Comparison of ENCODE assay signal across 9 cellular contexts in the genomic region with DNA sequence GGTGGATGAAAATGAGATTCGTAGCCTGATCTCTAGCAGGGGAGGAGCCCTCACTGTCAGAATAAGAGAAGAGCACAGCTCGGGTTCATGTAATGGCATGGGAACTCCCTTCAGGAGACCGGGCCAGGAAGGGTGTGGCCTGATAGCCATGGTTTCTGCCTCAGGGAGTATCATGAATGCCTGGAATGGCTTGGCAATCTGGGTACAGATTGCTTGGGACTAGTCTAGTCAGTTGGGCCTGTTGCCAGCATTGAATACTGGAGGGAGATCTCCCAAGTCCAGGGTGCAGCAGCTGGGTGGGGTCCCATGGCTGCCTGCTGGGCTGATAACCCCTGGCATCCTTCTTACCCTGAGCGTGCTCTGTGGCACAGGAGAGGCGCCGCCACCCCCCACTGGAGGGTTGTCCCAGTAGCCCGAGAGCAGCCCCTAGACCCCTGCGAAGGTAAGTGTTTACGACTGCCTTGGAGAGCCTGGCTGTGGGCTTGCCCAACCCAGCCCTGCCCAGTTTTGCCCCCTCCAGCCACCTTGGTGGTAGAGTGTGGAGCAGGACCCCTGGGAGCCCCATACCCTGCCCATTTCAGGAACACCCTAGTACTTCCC.
DNase-seq lines count a peak whose midpoint lies in the region; ATAC-seq lines count a peak whose summit lies in the region.
"Had no signal": no experiment of that assay in that cellular context is flagged by ENCODE, and none has a peak within 500 bp of the region (broad histone marks: within the 10 kb centered on the region; RNA-seq: fewer than 3 reads in every experiment).

No MANE protein-coding gene starts in this region.

- intact Hi-C loops in activated CD4-positive, alpha-beta T cell treated with anti-CD3 and anti-CD28 coated beads, Interleukin-2, amount 10 ng/mL, durations not matched to agents 24 days and 14 days (cut with micrococcal nuclease) = no loop called here

- no peaks in the 10 kb centered on the region for H3K9me3 Mint-ChIP-seq in activated CD4-positive, alpha-beta T cell treated with anti-CD3 and anti-CD28 coated beads, Interleukin-2, amount 10 ng/mL, durations not matched to agents 24 days and 14 days
- H3K9me3 Mint-ChIP-seq in stimulated activated naive CD8-positive, alpha-beta T cell treated with anti-CD3 and anti-CD28 coated beads, Interleukin-15, amount 100 ng/mL, for 72 hours = no peaks in the 10 kb centered on the region
- H3K9me3 Mint-ChIP-seq: stimulated activated memory B cell treated with anti-CD40 and anti-IgM and Interleukin-4, amounts not matched to agents 10 μg/mL and 1 μg/mL and 100 μg/mL, for 72 hours had no signal

- peak; percentile 7 for ATAC-seq in GM21515 (IDR thresholded peaks at IDR 0.05; ENCODE audit: unreplicated experiment)
- ATAC-seq in stimulated activated naive CD8-positive, alpha-beta T cell treated with anti-CD3 and anti-CD28 coated beads, Interleukin-15, amount 100 ng/mL, for 72 hours = no peak

- no peak overlapping the region for H3K4me3 Mint-ChIP-seq in activated CD4-positive, alpha-beta T cell treated with anti-CD3 and anti-CD28 coated beads, Interleukin-2, amount 10 ng/mL, durations not matched to agents 24 days and 14 days
- no peak overlapping the region for H3K4me3 Mint-ChIP-seq in stimulated activated naive CD8-positive, alpha-beta T cell treated with anti-CD3 and anti-CD28 coated beads, Interleukin-15, amount 100 ng/mL, for 72 hours
- H3K4me3 Mint-ChIP-seq: stimulated activated memory B cell treated with anti-CD40 and anti-IgM and Interleukin-4, amounts not matched to agents 10 μg/mL and 1 μg/mL and 100 μg/mL, for 72 hours had no signal

- H3K4me1 Mint-ChIP-seq in activated CD4-positive, alpha-beta T cell treated with anti-CD3 and anti-CD28 coated beads, Interleukin-2, amount 10 ng/mL, durations not matched to agents 24 days and 14 days = no peaks in the 10 kb centered on the region
- no peaks in the 10 kb centered on the region for H3K4me1 Mint-ChIP-seq in stimulated activated naive CD8-positive, alpha-beta T cell treated with anti-CD3 and anti-CD28 coated beads, Interleukin-15, amount 100 ng/mL, for 72 hours
- H3K4me1 Mint-ChIP-seq: stimulated activated memory B cell treated with anti-CD40 and anti-IgM and Interleukin-4, amounts not matched to agents 10 μg/mL and 1 μg/mL and 100 μg/mL, for 72 hours had no signal

- DNase-seq in D341Med (ENCODE audit: low spot score) (peak; percentile 3), NCI-H226 (peak; percentile 11), mesenteric fat pad (ENCODE audit: low spot score) (peak; percentile 87), NCI-H2081 (lab: John Stamatoyannopoulos, UW) (no peak), SKM-1 (lab: John Stamatoyannopoulos, UW; ENCODE audit: unreplicated experiment) (no peak)
- no peak for DNase-seq in activated CD4-positive, alpha-beta T cell treated with anti-CD3 and anti-CD28 coated beads, Interleukin-2, amount 10 ng/mL, durations not matched to agents 24 days and 14 days
- no peak for DNase-seq in stimulated activated naive CD8-positive, alpha-beta T cell treated with anti-CD3 and anti-CD28 coated beads, Interleukin-15, amount 100 ng/mL, for 72 hours

- H3K27ac Mint-ChIP-seq in activated CD4-positive, alpha-beta T cell treated with anti-CD3 and anti-CD28 coated beads, Interleukin-2, amount 10 ng/mL, durations not matched to agents 24 days and 14 days = no peak overlapping the region
- H3K27ac Mint-ChIP-seq in stimulated activated naive CD8-positive, alpha-beta T cell treated with anti-CD3 and anti-CD28 coated beads, Interleukin-15, amount 100 ng/mL, for 72 hours = no peak overlapping the region
- H3K27ac Mint-ChIP-seq: stimulated activated memory B cell treated with anti-CD40 and anti-IgM and Interleukin-4, amounts not matched to agents 10 μg/mL and 1 μg/mL and 100 μg/mL, for 72 hours had no signal

- H3K27me3 Mint-ChIP-seq in activated CD4-positive, alpha-beta T cell treated with anti-CD3 and anti-CD28 coated beads, Interleukin-2, amount 10 ng/mL, durations not matched to agents 24 days and 14 days = no peaks in the 10 kb centered on the region
- no peaks in the 10 kb centered on the region for H3K27me3 Mint-ChIP-seq in stimulated activated naive CD8-positive, alpha-beta T cell treated with anti-CD3 and anti-CD28 coated beads, Interleukin-15, amount 100 ng/mL, for 72 hours
- H3K27me3 Mint-ChIP-seq: stimulated activated memory B cell treated with anti-CD40 and anti-IgM and Interleukin-4, amounts not matched to agents 10 μg/mL and 1 μg/mL and 100 μg/mL, for 72 hours had no signal

- H3K36me3 Mint-ChIP-seq in activated CD4-positive, alpha-beta T cell treated with anti-CD3 and anti-CD28 coated beads, Interleukin-2, amount 10 ng/mL, durations not matched to agents 24 days and 14 days (ENCODE audit: low read depth) = no peaks in the 10 kb centered on the region
- H3K36me3 Mint-ChIP-seq: stimulated activated memory B cell treated with anti-CD40 and anti-IgM and Interleukin-4, amounts not matched to agents 10 μg/mL and 1 μg/mL and 100 μg/mL, for 72 hours had no signal

Comparison
In these comparisons a context has a peak if more than half of its experiments do, and no peak if none do; other contexts are left out.
1. DNase-seq: peak in D341Med (single experiment), NCI-H226 (single experiment) and mesenteric fat pad (single experiment); none in activated CD4-positive, alpha-beta T cell treated with anti-CD3 and anti-CD28 coated beads, Interleukin-2, amount 10 ng/mL, durations not matched to agents 24 days and 14 days (single experiment), NCI-H2081 (0 of 2), stimulated activated naive CD8-positive, alpha-beta T cell treated with anti-CD3 and anti-CD28 coated beads, Interleukin-15, amount 100 ng/mL, for 72 hours (0 of 2) and SKM-1 (single experiment).